ENCODE assay signal across 26 cellular contexts in the genomic region with DNA sequence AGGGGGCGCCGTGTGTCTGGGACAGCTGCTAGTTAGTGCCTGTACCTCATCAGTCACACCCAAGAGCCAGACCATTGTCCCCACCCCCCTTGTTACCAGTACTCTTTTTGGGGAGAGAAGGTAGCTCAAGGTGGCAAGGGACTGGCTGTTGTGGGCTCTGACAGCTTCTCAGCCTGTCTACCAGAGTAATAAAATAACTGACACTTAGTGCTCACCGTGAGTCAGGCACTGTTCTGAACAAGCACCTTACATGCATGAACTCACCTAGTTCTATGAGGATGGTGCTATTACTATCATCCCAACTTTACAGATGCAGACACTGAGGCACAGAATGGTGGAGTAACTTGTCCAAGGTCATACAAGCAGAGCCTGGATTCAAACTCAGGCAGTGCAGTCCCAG.
"Had no signal": no experiment of that assay in that cellular context is flagged by ENCODE, and none has a peak within 500 bp of the region (broad histone marks: within the 10 kb centered on the region; RNA-seq: fewer than 3 reads in every experiment).

No MANE protein-coding gene starts in this region.

- H3K4me1 ChIP-seq: colonic mucosa, parathyroid adenoma had no signal

- H3K36me3 ChIP-seq: colonic mucosa, gastrocnemius medialis, right lobe of liver, thoracic aorta, tibial nerve, upper lobe of left lung had no signal

- H3K27me3 Mint-ChIP-seq: memory B cell; stimulated activated memory B cell treated with anti-CD40 and anti-IgM and Interleukin-4, amounts not matched to agents 10 μg/mL and 1 μg/mL and 100 μg/mL, for 72 hours; stimulated activated naive CD8-positive, alpha-beta T cell treated with anti-CD3 and anti-CD28 coated beads, Interleukin-15, Interleukin-2, amounts not matched to agents 100 ng/mL and 50 ng/mL, for 24 hours had no signal

- H2AFZ ChIP-seq: parathyroid adenoma had no signal

- H3K27ac ChIP-seq: colonic mucosa, epithelial cell of prostate, gastrocnemius medialis, parathyroid adenoma, right lobe of liver, thoracic aorta, tibial nerve had no signal

- H3K4me3 ChIP-seq: colonic mucosa, gastrocnemius medialis, lung, right lobe of liver, smooth muscle cell, thoracic aorta, tibial nerve, upper lobe of left lung had no signal

- H3K4me3 Mint-ChIP-seq: dendritic cell treated with granulocyte-macrophage colony-stimulating factor and Interleukin-4, amounts not matched to agents 40 ng/mL and 50 ng/mL, for 4 days; endodermal cell; memory B cell; natural killer cell; stimulated activated memory B cell treated with anti-CD40 and anti-IgM and Interleukin-4, amounts not matched to agents 10 μg/mL and 1 μg/mL and 100 μg/mL, for 72 hours; stimulated activated naive CD8-positive, alpha-beta T cell treated with anti-CD3 and anti-CD28 coated beads, Interleukin-15, Interleukin-2, amounts not matched to agents 100 ng/mL and 50 ng/mL, for 24 hours had no signal

- ATAC-seq: esophagus mucosa; gastrocnemius medialis; left lobe of liver; natural killer cell; right lobe of liver; stimulated activated memory B cell treated with anti-CD40 and anti-IgM and Interleukin-4, amounts not matched to agents 10 μg/mL and 1 μg/mL and 100 μg/mL, for 72 hours had no signal

- H3K36me3 Mint-ChIP-seq: memory B cell; natural killer cell; stimulated activated memory B cell treated with anti-CD40 and anti-IgM and Interleukin-4, amounts not matched to agents 10 μg/mL and 1 μg/mL and 100 μg/mL, for 72 hours had no signal

- H3K9ac ChIP-seq: parathyroid adenoma had no signal

- H3K27ac Mint-ChIP-seq: endodermal cell; natural killer cell; progenitor cell of endocrine pancreas; stimulated activated naive CD8-positive, alpha-beta T cell treated with anti-CD3 and anti-CD28 coated beads, Interleukin-15, Interleukin-2, amounts not matched to agents 100 ng/mL and 50 ng/mL, for 24 hours had no signal

- H3K79me2 ChIP-seq: parathyroid adenoma had no signal

- DNase-seq: colonic mucosa; effector CD8-positive, alpha-beta T cell; endodermal cell; foreskin fibroblast; gastrocnemius medialis; head of caudate nucleus; kidney; natural killer cell; right lobe of liver; stimulated activated CD4-positive, alpha-beta T cell treated with anti-CD3 and anti-CD28 coated beads, Interleukin-12 subunit alpha, Interleukin-12 subunit beta, amount 100 ng/mL, for 4 hours; stimulated activated CD4-positive, alpha-beta T cell treated with anti-CD3 and anti-CD28 coated beads, Interleukin-1b, Interleukin-23, amount 100 ng/mL, for 48 hours; stimulated activated CD4-positive, alpha-beta T cell treated with anti-CD3 and anti-CD28 coated beads, Interleukin-4, amount 100 ng/mL, for 24 hours; upper lobe of left lung had no signal

- H3K9me3 ChIP-seq: colonic mucosa, gastrocnemius medialis, right lobe of liver, thoracic aorta, tibial nerve, upper lobe of left lung had no signal

- H3K4me2 ChIP-seq: smooth muscle cell had no signal

- H3K9me3 Mint-ChIP-seq: dendritic cell treated with granulocyte-macrophage colony-stimulating factor and Interleukin-4, amounts not matched to agents 40 ng/mL and 50 ng/mL, for 4 days; endodermal cell; memory B cell; natural killer cell; stimulated activated memory B cell treated with anti-CD40 and anti-IgM and Interleukin-4, amounts not matched to agents 10 μg/mL and 1 μg/mL and 100 μg/mL, for 72 hours; stimulated activated naive CD8-positive, alpha-beta T cell treated with anti-CD3 and anti-CD28 coated beads, Interleukin-15, Interleukin-2, amounts not matched to agents 100 ng/mL and 50 ng/mL, for 24 hours had no signal

- H3K27me3 ChIP-seq: colonic mucosa, gastrocnemius medialis, right lobe of liver, tibial nerve, upper lobe of left lung had no signal
